ENCODE assay signal across 10 cellular contexts in genomic region chr6:70520575-70520974, GRCh38. TPM values are rescaled to one million over a fixed set of nuclear protein-coding genes. Genes with fewer than 3 reads are reported as not detected.
A peak's percentile ranks its signal among the peaks of the same experiment; 100 is the strongest.
DNase-seq lines count a peak whose midpoint lies in the region; ATAC-seq, FAIRE-seq and TF ChIP-seq lines count a peak whose summit lies in the region.
"Had no signal": no experiment of that assay in that cellular context is flagged by ENCODE, and none has a peak within 500 bp of the region (broad histone marks: within the 10 kb centered on the region; RNA-seq: fewer than 3 reads in every experiment).

No MANE protein-coding gene starts in this region.

- H3K4me2 ChIP-seq in astrocyte (ENCODE audit: low read length) (no peak overlapping the region), mesendoderm (ENCODE audit: low read length) (no peak overlapping the region)

- H2BK15ac ChIP-seq in mesendoderm (replicated peaks; ENCODE audit: low read depth), result no peak overlapping the region

- no peak overlapping the region for H3K27ac Mint-ChIP-seq in astrocyte (ENCODE audit: unreplicated experiment)
- H3K27ac Mint-ChIP-seq: CD8-positive, alpha-beta memory T cell had no signal

- H3K27me3 ChIP-seq in astrocyte (ENCODE audit: insufficient read depth, low read length) (no peaks in the 10 kb centered on the region), mesendoderm (ENCODE audit: insufficient read depth, low read length, poor library complexity) (no peaks in the 10 kb centered on the region), stomach (no peaks in the 10 kb centered on the region)

- H3K36me3 ChIP-seq in astrocyte (ENCODE audit: insufficient read depth, low read length), result no peaks in the 10 kb centered on the region
- H3K36me3 ChIP-seq in mesendoderm (ENCODE audit: control insufficient read depth, insufficient read depth, low read length), result no peaks in the 10 kb centered on the region
- H3K36me3 ChIP-seq in stomach, result peaks cover 0 to 19% (median 11%) of the 10 kb centered on the region in 4 donors

- H2BK5ac ChIP-seq in mesendoderm (ENCODE audit: low read length), result no peak overlapping the region

- H3K27ac ChIP-seq in astrocyte (ENCODE audit: low read depth, low read length) (no peak overlapping the region), mesendoderm (ENCODE audit: low read depth, low read length) (no peak overlapping the region), stomach (no peak overlapping the region)

- no peak overlapping the region for H3K23ac ChIP-seq in mesendoderm (ENCODE audit: low read length)

- no peaks in the 10 kb centered on the region for H3K27me3 Mint-ChIP-seq in astrocyte (ENCODE audit: low read depth, unreplicated experiment)
- H3K27me3 Mint-ChIP-seq: CD8-positive, alpha-beta memory T cell had no signal

- no peak for FAIRE-seq in astrocyte (lab: Jason Lieb, UNC)

- TF ChIP-seq CTCF in astrocyte (IDR thresholded peaks at IDR 0.05; ENCODE audit: insufficient read depth, low read depth, low read length), result peak; percentile 38
- TF ChIP-seq CTCF in stomach (IDR thresholded peaks at IDR 0.05), result peak in 3 of 7 experiments; percentile 17 to 25 (median 18)

- H3K4me1 Mint-ChIP-seq in astrocyte (ENCODE audit: low read depth, unreplicated experiment), result no peaks in the 10 kb centered on the region

- no peaks in the 10 kb centered on the region for H3K9me3 ChIP-seq in astrocyte (ENCODE audit: insufficient read depth, low read depth, low read length)
- no peaks in the 10 kb centered on the region for H3K9me3 ChIP-seq in stomach

- no peaks in the 10 kb centered on the region for H3K9me3 Mint-ChIP-seq in astrocyte (ENCODE audit: unreplicated experiment)
- H3K9me3 Mint-ChIP-seq: CD8-positive, alpha-beta memory T cell had no signal

- H3K36me3 Mint-ChIP-seq in astrocyte (ENCODE audit: low read depth, unreplicated experiment), result no peaks in the 10 kb centered on the region

- no peak overlapping the region for H3K4me3 Mint-ChIP-seq in astrocyte (ENCODE audit: unreplicated experiment)
- H3K4me3 Mint-ChIP-seq: CD8-positive, alpha-beta memory T cell had no signal

- no peak overlapping the region for H2BK120ac ChIP-seq in mesendoderm (ENCODE audit: low read depth, low read length)

- H3K4me1 ChIP-seq in astrocyte (ENCODE audit: insufficient read depth, low read length) (no peaks in the 10 kb centered on the region), mesendoderm (ENCODE audit: control insufficient read depth, low read depth, low read length) (no peaks in the 10 kb centered on the region), stomach (no peaks in the 10 kb centered on the region)

- no peak overlapping the region for H2AFZ ChIP-seq in astrocyte (ENCODE audit: low read depth, low read length)

- H4K20me1 ChIP-seq in astrocyte (ENCODE audit: insufficient read depth, low read length), result no peaks in the 10 kb centered on the region

- H3K4me3 ChIP-seq in astrocyte (ENCODE audit: insufficient read depth, low read depth, low read length) (no peak overlapping the region), mesendoderm (ENCODE audit: low read length) (no peak overlapping the region), stomach (no peak overlapping the region)

- H3K79me2 ChIP-seq in astrocyte (ENCODE audit: insufficient read depth, low read length), result no peaks in the 10 kb centered on the region
- H3K79me2 ChIP-seq in mesendoderm (ENCODE audit: control insufficient read depth, insufficient read depth, low read length), result no peaks in the 10 kb centered on the region

- TF ChIP-seq EP300 in stomach (IDR thresholded peaks at IDR 0.05), result no peak

- no peaks in the 10 kb centered on the region for H3K79me1 ChIP-seq in mesendoderm (ENCODE audit: low read length)

- intact Hi-C loops in stomach (cut with DNase I; ENCODE audit: low total_unique reads), result no loop called here

- H4K5ac ChIP-seq in mesendoderm (ENCODE audit: low read length), result no peak overlapping the region

- ATAC-seq in HG03354 (IDR thresholded peaks at IDR 0.05; ENCODE audit: poor library complexity, severe bottlenecking, unreplicated experiment) (peak; percentile 46), GM19452 (IDR thresholded peaks at IDR 0.05; ENCODE audit: unreplicated experiment) (no peak)

- H3K9ac ChIP-seq in astrocyte (ENCODE audit: low read length) (no peak overlapping the region), mesendoderm (ENCODE audit: low read length) (no peak overlapping the region)

- no peak overlapping the region for H3K4ac ChIP-seq in mesendoderm (ENCODE audit: low read depth, low read length)

- no peak for TF ChIP-seq POLR2A in stomach (IDR thresholded peaks at IDR 0.05)

- H4K8ac ChIP-seq in mesendoderm (ENCODE audit: low read depth, low read length), result no peak overlapping the region

- peak; percentile 6 for DNase-seq in NCI-H146 (lab: John Stamatoyannopoulos, UW)
- no peak for DNase-seq in NCI-H146 treated with DMSO at 0.1 percent for 48 hours (lab: John Stamatoyannopoulos, UW; ENCODE audit: unreplicated experiment)
- DNase-seq in astrocyte (ENCODE audit: low read depth), result no peak
- DNase-seq in mesendoderm, result peak; percentile 16
- DNase-seq in stomach, result no peak
- DNase-seq in stimulated activated CD4-positive, alpha-beta T cell treated with anti-CD3 and anti-CD28 coated beads, Interleukin-12 subunit alpha, Interleukin-12 subunit beta, amount 100 ng/mL, for 4 hours, result no peak
- DNase-seq: activated naive CD4-positive, alpha-beta T cell treated with Interleukin-2 at 50 U/mL for 16 hours had no signal

- no peak overlapping the region for H3K56ac ChIP-seq in mesendoderm (ENCODE audit: low read length)

- no peak overlapping the region for H3K18ac ChIP-seq in mesendoderm (ENCODE audit: low read length)

- no peak overlapping the region for H2AK5ac ChIP-seq in mesendoderm (ENCODE audit: low read length)

RNA-seq across cellular contexts. Expression of gene SDHAF4, which starts 46.2 kb away (rescaled TPM):
- total RNA-seq in astrocyte (7.4 and 8.3 TPM in 2 replicates), stomach (10 to 100 TPM in 1 of 5 donors, 1 to 10 TPM in 3, not detected in 1; 3.2 to 16.3 (median 6.2) TPM)
- polyA plus RNA-seq in mesendoderm (2013, experiment 1 of 2), result 10.5 TPM
- 11.7 TPM for polyA plus RNA-seq in mesendoderm (2013, experiment 2 of 2)
- polyA plus RNA-seq in stomach, result 10 to 100 TPM in 1 of 3 donors, 1 to 10 TPM in 2; 7.5 to 14.0 (median 8.2) TPM

Comparison
In these comparisons a context has a peak if more than half of its experiments do, and no peak if none do; other contexts are left out.
1. DNase-seq: peak in NCI-H146 (single experiment) and mesendoderm (single experiment); none in NCI-H146 treated with DMSO at 0.1 percent for 48 hours (single experiment), astrocyte (single experiment), stomach (single experiment) and stimulated activated CD4-positive, alpha-beta T cell treated with anti-CD3 and anti-CD28 coated beads, Interleukin-12 subunit alpha, Interleukin-12 subunit beta, amount 100 ng/mL, for 4 hours (single experiment).